In genomic region chr1:182588460-182589396, GRCh38 we compare ENCODE assay signal across 8 cellular contexts. TPM values are rescaled to one million over a fixed set of nuclear protein-coding genes. Genes with fewer than 3 reads are reported as not detected.
DNase-seq lines count a peak whose midpoint lies in the region; ATAC-seq and TF ChIP-seq lines count a peak whose summit lies in the region.

RNASEL (minus strand) TSS chr1:182589256; CDS start chr1:182586806, 2,450 bp downstream.

- peak within 1 kb of the TSS; percentile 94 for H3K9ac ChIP-seq in mucosa of stomach (ENCODE audit: low read length)

- intact Hi-C loops in stomach (cut with DNase I; ENCODE audit: low total_unique reads): no loop called here

- peak in 1 of 7 experiments; percentile 8 for TF ChIP-seq CTCF in stomach (IDR thresholded peaks at IDR 0.05)

- no peaks in the 10 kb centered on the region for H3K27me3 ChIP-seq in mucosa of stomach (ENCODE audit: control insufficient read depth, insufficient read depth, low read length)
- no peaks in the 10 kb centered on the region for H3K27me3 ChIP-seq in stomach

- H3K36me3 ChIP-seq in mucosa of stomach (ENCODE audit: control insufficient read depth, insufficient read depth, low read length) (no peaks in the 10 kb centered on the region), stomach (peaks cover 0 to 9% (median 1%) of the 10 kb centered on the region in 4 donors)

- WGBS in stomach, 5 donors: 1 to 3% (median 2%) methylated on average over 21 of the region's 21 CpGs

- peak; percentile 73 for ATAC-seq in GM18519 (IDR thresholded peaks at IDR 0.05; ENCODE audit: low FRiP score, unreplicated experiment)
- ATAC-seq in HG02970 (IDR thresholded peaks at IDR 0.05; ENCODE audit: low FRiP score, unreplicated experiment): peak; percentile 68
- peak; percentile 94 for ATAC-seq in esophagus mucosa

- H3K4me3 ChIP-seq in mucosa of stomach (ENCODE audit: low read length) (peak within 1 kb of the TSS; percentile 83), stomach (peak within 1 kb of the TSS; percentile 54 to 83 (median 62))

- DNase-seq in AG08395 (ENCODE audit: low spot score): peak; percentile 85
- DNase-seq in NOMO-1 treated with DMSO at 0.1 percent for 48 hours (lab: John Stamatoyannopoulos, UW; ENCODE audit: unreplicated experiment): peak; percentile 58
- peak; percentile 47 for DNase-seq in activated T-cell treated with anti-CD3 and anti-CD28 coated beads for 48 hours (ENCODE audit: low read depth)
- DNase-seq in stomach: peak; percentile 84

- no peak for TF ChIP-seq EP300 in stomach (IDR thresholded peaks at IDR 0.05)

- H3K4me1 ChIP-seq in mucosa of stomach (ENCODE audit: control insufficient read depth, insufficient read depth, low read length) (no peaks in the 10 kb centered on the region), stomach (peaks cover 17 to 45% (median 27%) of the 10 kb centered on the region in 4 donors)

- no peak for TF ChIP-seq POLR2A in stomach (IDR thresholded peaks at IDR 0.05)

- H3K27ac ChIP-seq in stomach: peak within 1 kb of the TSS; percentile 80 to 99 (median 95)

- no peaks in the 10 kb centered on the region for H3K9me3 ChIP-seq in mucosa of stomach (ENCODE audit: control insufficient read depth, low read length)
- no peaks in the 10 kb centered on the region for H3K9me3 ChIP-seq in stomach

RNA-seq across cellular contexts. Expression of gene RNASEL, which starts in this region (rescaled TPM):
- total RNA-seq in esophagus mucosa (6.1 TPM), stomach (10 to 100 TPM in 1 of 5 donors, 1 to 10 TPM in 4; 4.3 to 11.1 (median 8.0) TPM)
- 1 to 10 TPM; 3.2 to 4.7 (median 4.5) TPM for polyA plus RNA-seq in stomach

Comparison
In these comparisons a context has a peak if more than half of its experiments do, and no peak if none do; other contexts are left out.
1. Peak in every context shown above with its lines: DNase-seq, ATAC-seq, H3K4me3 ChIP-seq and H3K27ac ChIP-seq.